17 cellular contexts compared by ENCODE assay signal in the genomic region with DNA sequence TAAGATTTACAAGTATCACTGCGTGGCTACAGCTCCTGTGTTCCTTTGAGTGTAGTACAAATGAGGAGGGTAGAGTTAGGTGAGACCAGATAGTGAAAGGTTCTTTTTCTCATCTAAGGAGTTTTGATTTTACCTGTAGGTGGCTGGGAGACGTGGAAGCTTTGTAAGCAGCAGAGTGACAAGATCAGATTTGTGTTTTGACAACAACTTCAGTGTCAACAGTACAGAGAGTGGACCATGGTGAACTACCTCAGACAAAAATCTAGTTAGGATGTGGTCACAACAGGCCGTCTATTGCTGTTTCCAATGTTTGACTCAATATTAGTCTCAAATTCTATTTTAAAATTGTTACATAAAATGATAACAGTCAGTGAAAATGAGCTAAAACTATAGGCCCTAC.
"Had no signal": no experiment of that assay in that cellular context is flagged by ENCODE, and none has a peak within 500 bp of the region (broad histone marks: within the 10 kb centered on the region; RNA-seq: fewer than 3 reads in every experiment).

No MANE protein-coding gene starts in this region.

- H3K27me3 ChIP-seq: dorsolateral prefrontal cortex, gastroesophageal sphincter, neutrophil had no signal

- H3K36me3 ChIP-seq: gastroesophageal sphincter, neutrophil had no signal

- H3K27ac ChIP-seq: dorsolateral prefrontal cortex, gastroesophageal sphincter, neutrophil had no signal

- ATAC-seq: activated CD4-positive, CD25-positive, alpha-beta regulatory T cell treated with anti-CD3 and anti-CD28 coated beads, Interleukin-2, amount 50 U/mL, for 24 hours; activated naive CD8-positive, alpha-beta T cell treated with anti-CD3 and anti-CD28 coated beads, Interleukin-2, amount 50 U/mL, for 24 hours; gastroesophageal sphincter; naive thymus-derived CD8-positive, alpha-beta T cell had no signal

- FAIRE-seq: islet of Langerhans had no signal

- DNase-seq: activated naive CD4-positive, alpha-beta T cell; activated naive CD8-positive, alpha-beta T cell treated with anti-CD3 and anti-CD28 coated beads, Interleukin-2, amount 50 U/mL, for 24 hours; activated T-cell treated with anti-CD3 and anti-CD28 coated beads for 4 hours; aorta; dorsolateral prefrontal cortex; erythroblast; naive thymus-derived CD8-positive, alpha-beta T cell; posterior cingulate gyrus; stimulated activated CD4-positive, alpha-beta T cell treated with anti-CD3 and anti-CD28 coated beads, Interleukin-4, amount 100 ng/mL, for 24 hours; stimulated activated naive CD4-positive, alpha-beta T cell; substantia nigra; T-helper 9 cell; trophoblast cell had no signal

- H3K9me3 ChIP-seq: gastroesophageal sphincter, neutrophil had no signal

- H3K4me3 ChIP-seq: dorsolateral prefrontal cortex, gastroesophageal sphincter had no signal
